19 cellular contexts compared by ENCODE assay signal in genomic region chr22:44371741-44372525, GRCh38. TPM values are rescaled to one million over a fixed set of nuclear protein-coding genes. Genes with fewer than 3 reads are reported as not detected.
DNase-seq lines count a peak whose midpoint lies in the region; ATAC-seq and TF ChIP-seq lines count a peak whose summit lies in the region.
"Had no signal": no experiment of that assay in that cellular context is flagged by ENCODE, and none has a peak within 500 bp of the region (broad histone marks: within the 10 kb centered on the region; RNA-seq: fewer than 3 reads in every experiment).

No MANE protein-coding gene starts in this region.

- no peak overlapping the region for H3K4ac ChIP-seq in neuronal stem cell (ENCODE audit: low read length)

- H3K27me3 ChIP-seq in left ventricle myocardium inferior (ENCODE audit: low read depth) (no peaks in the 10 kb centered on the region), neuronal stem cell (ENCODE audit: control insufficient read depth in 3 of 3, insufficient read depth in 3 of 3, low read depth in 1 of 3, low read length in 3 of 3) (peaks cover 0 to 6% (median 0%) of the 10 kb centered on the region in 3 experiments), aorta (ENCODE audit: control insufficient read depth in 1 of 2, insufficient read depth in 2 of 2, low read length in 1 of 2) (no peaks in the 10 kb centered on the region)
- H3K27me3 ChIP-seq: SJSA1 had no signal

- TF ChIP-seq CTCF in left ventricle myocardium inferior (IDR thresholded peaks at IDR 0.05; ENCODE audit: borderline replicate concordance) = no peak

- no CpG with 5 or more reads among the region's 3 CpGs for WGBS in neuronal stem cell (ENCODE audit: extremely low coverage in 2 of 2, insufficient read length in 2 of 2, insufficient replicate concordance in 1 of 2), 2 donors
- WGBS in aorta, 2 donors = 72 to 79% methylated on average over 3 of the region's 3 CpGs

- no peak overlapping the region for H3K4me2 ChIP-seq in neuronal stem cell (ENCODE audit: insufficient read depth, low read length, poor library complexity, severe bottlenecking)
- H3K4me2 ChIP-seq: A549 had no signal

- DNase-seq in left ventricle myocardium inferior (peak; percentile 5), cardiac septum (ENCODE audit: low spot score) (no peak), neuronal stem cell (ENCODE audit: low spot score) (no peak), aorta (peak; percentile 19 to 33), NCI-H526 treated with DMSO at 0.1 percent for 48 hours (lab: John Stamatoyannopoulos, UW) (no peak)
- DNase-seq: Calu3; CD4-positive, alpha-beta T cell; DND-41; GDM1; Karpas-422; NCI-H1417; NCI-H1930; NCI-H2171 treated with DMSO at 0.1 percent for 48 hours; NCI-H510A had no signal

- H3K4me3 ChIP-seq in left ventricle myocardium inferior = no peak overlapping the region
- no peak overlapping the region for H3K4me3 ChIP-seq in neuronal stem cell (ENCODE audit: low read length in 2 of 2)
- no peak overlapping the region for H3K4me3 ChIP-seq in aorta (ENCODE audit: low read length in 2 of 2)
- H3K4me3 ChIP-seq: A549, SJSA1 had no signal

- peak overlapping the region; percentile 66 for H2AK5ac ChIP-seq in neuronal stem cell (ENCODE audit: low read depth, low read length)

- H2BK120ac ChIP-seq in neuronal stem cell (ENCODE audit: low read depth, low read length) = no peak overlapping the region

- no peak overlapping the region for H4K91ac ChIP-seq in neuronal stem cell (ENCODE audit: low read depth, low read length, poor library complexity)

- no peak overlapping the region for H3K9ac ChIP-seq in neuronal stem cell (ENCODE audit: low read depth, low read length, poor library complexity)

- H3K4me1 ChIP-seq in left ventricle myocardium inferior (peaks cover 7% of the 10 kb centered on the region), neuronal stem cell (ENCODE audit: control insufficient read depth in 2 of 2, insufficient read depth in 1 of 2, low read depth in 1 of 2, low read length in 2 of 2) (peaks cover 1 to 5% of the 10 kb centered on the region in 2 donors), aorta (ENCODE audit: control insufficient read depth in 1 of 2, insufficient read depth in 2 of 2, low read length in 2 of 2) (no peaks in the 10 kb centered on the region)

- H3K14ac ChIP-seq in neuronal stem cell (ENCODE audit: low read length) = no peak overlapping the region

- H4K8ac ChIP-seq in neuronal stem cell (ENCODE audit: low read depth, low read length) = no peak overlapping the region

- H3K9me3 ChIP-seq in left ventricle myocardium inferior (replicated peaks) (peaks cover 28% of the 10 kb centered on the region), neuronal stem cell (replicated peaks in 1 of 2; ENCODE audit: control insufficient read depth in 2 of 2, insufficient read depth in 1 of 2, low read depth in 1 of 2, low read length in 2 of 2) (peaks cover 0 to 4% of the 10 kb centered on the region in 2 donors), aorta (ENCODE audit: control insufficient read depth, low read length) (peaks cover 1% of the 10 kb centered on the region)

- H3K79me1 ChIP-seq in neuronal stem cell (ENCODE audit: low read depth, low read length) = no peaks in the 10 kb centered on the region

- no peak overlapping the region for H3K27ac ChIP-seq in left ventricle myocardium inferior (replicated peaks)
- no peak overlapping the region for H3K27ac ChIP-seq in neuronal stem cell (replicated peaks; ENCODE audit: low read length)
- H3K27ac ChIP-seq in aorta (ENCODE audit: low read depth in 1 of 2, low read length in 2 of 2) = no peak overlapping the region
- H3K27ac ChIP-seq: A549, SJSA1 had no signal

- H3K36me3 ChIP-seq in left ventricle myocardium inferior (no peaks in the 10 kb centered on the region), neuronal stem cell (replicated peaks in 1 of 2; ENCODE audit: control insufficient read depth in 2 of 2, insufficient read depth in 2 of 2, low read length in 2 of 2) (no peaks in the 10 kb centered on the region), aorta (ENCODE audit: control insufficient read depth in 1 of 2, insufficient read depth in 2 of 2, low read length in 1 of 2) (no peaks in the 10 kb centered on the region)
- H3K36me3 ChIP-seq: SJSA1 had no signal

- H2AFZ ChIP-seq in neuronal stem cell (ENCODE audit: low read length) = no peak overlapping the region

- intact Hi-C loops in left ventricle myocardium inferior (cut with micrococcal nuclease) (no loop called here), cardiac septum (cut with DNase I) (no loop called here), aorta (cut with DNase I) (no loop called here)

- H2BK5ac ChIP-seq in neuronal stem cell (ENCODE audit: low read length) = no peak overlapping the region

- peak overlapping the region; percentile 29 for H3K18ac ChIP-seq in neuronal stem cell (ENCODE audit: low read length)

- no peak overlapping the region for H3K23ac ChIP-seq in neuronal stem cell (ENCODE audit: low read depth, low read length, poor library complexity)

- ATAC-seq in esophagus mucosa = peak; percentile 10
- no peak for ATAC-seq in aorta (ENCODE audit: low FRiP score)
- no peak for ATAC-seq in HG03095 (IDR thresholded peaks at IDR 0.05; ENCODE audit: unreplicated experiment)
- ATAC-seq in GM18909 (IDR thresholded peaks at IDR 0.05; ENCODE audit: poor library complexity, unreplicated experiment) = no peak
- ATAC-seq: A549 had no signal

- H2BK12ac ChIP-seq in neuronal stem cell (ENCODE audit: low read length) = no peak overlapping the region

- no peak overlapping the region for H2BK15ac ChIP-seq in neuronal stem cell (ENCODE audit: low read length)

RNA-seq across cellular contexts. Expression of gene SHISAL1, which starts 59.2 kb away (rescaled TPM):
- total RNA-seq in left ventricle myocardium inferior (1.3 TPM), cardiac septum (0.70 TPM), esophagus mucosa (0.08 TPM), aorta (1 to 10 TPM; 3.2 to 3.5 TPM)
- polyA plus RNA-seq in neuronal stem cell (2013, experiment 1 of 2) = 3.6 TPM
- 3.6 TPM for polyA plus RNA-seq in neuronal stem cell (2013, experiment 2 of 2)
- polyA plus RNA-seq in aorta = under 1 TPM; 0.25 to 0.26 TPM
- total RNA-seq: Calu3; CD4-positive, alpha-beta T cell had no signal

Comparison
In these comparisons a context has a peak if more than half of its experiments do, and no peak if none do; other contexts are left out.
1. DNase-seq: peak in left ventricle myocardium inferior (single experiment) and aorta (2 of 2); none in cardiac septum (single experiment), neuronal stem cell (single experiment) and NCI-H526 treated with DMSO at 0.1 percent for 48 hours (single experiment).